18 cellular contexts compared by ENCODE assay signal in the genomic region with DNA sequence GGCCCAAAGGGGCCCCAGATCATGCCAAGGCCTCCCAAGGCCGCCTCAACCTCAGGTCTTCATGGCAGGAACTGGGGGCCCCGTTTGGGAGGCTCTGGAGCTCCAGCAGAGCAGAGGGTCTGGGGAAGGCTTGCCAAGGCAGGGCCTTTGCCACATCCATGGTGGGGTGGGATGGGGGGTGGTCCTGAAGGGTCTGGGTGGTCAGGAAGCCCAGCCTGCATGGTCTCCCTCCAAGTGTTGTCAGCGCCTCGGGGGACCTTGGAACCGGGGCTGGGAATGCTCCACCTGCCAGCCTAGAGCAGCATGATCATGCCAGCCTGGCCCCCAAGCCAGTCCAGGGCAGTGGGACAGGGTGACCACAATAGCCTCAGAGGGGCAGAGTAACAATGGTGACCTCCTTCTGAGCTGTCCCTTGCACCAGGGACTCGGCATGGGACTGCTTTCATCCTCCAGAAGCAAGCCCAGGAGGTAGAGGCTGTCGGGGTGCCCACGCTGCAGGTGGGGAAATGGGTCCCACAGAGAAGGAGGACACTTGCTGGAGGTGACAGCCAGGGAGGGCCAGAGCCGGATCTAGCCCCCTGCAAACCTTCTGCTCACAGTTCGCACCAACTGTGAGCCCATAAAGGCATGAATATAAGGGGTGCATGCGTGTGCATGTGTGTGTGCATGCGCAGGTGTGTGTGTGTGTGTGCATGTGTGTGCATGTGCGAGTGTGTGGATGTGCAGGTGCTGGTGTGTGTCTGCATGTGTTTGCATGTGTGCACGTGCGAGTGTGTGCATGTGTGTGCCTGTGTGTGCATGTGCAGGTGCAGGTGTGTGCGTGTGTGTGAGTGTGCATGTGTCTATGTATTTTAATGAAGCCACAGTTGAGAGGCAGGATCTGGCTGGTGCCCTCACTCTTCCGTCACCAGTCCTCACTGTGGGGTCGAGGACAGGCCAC.
DNase-seq lines count a peak whose midpoint lies in the region; ATAC-seq and TF ChIP-seq lines count a peak whose summit lies in the region.
"Had no signal": no experiment of that assay in that cellular context is flagged by ENCODE, and none has a peak within 500 bp of the region (broad histone marks: within the 10 kb centered on the region; RNA-seq: fewer than 3 reads in every experiment).

No MANE protein-coding gene starts in this region.

- no peak overlapping the region for H4K5ac ChIP-seq in IMR-90 (ENCODE audit: low read depth, low read length)

- H3K4me2 ChIP-seq in IMR-90 (ENCODE audit: low read depth, low read length) = no peak overlapping the region

- H3K14ac ChIP-seq in IMR-90 (replicated peaks; ENCODE audit: low read depth, low read length) = no peak overlapping the region

- DNase-seq in activated effector memory CD4-positive, alpha-beta T cell treated with anti-CD3 and anti-CD28 coated beads, Interleukin-2, amount 50 U/mL, for 16 hours = peak; percentile 55
- no peak for DNase-seq in activated effector memory CD4-positive, alpha-beta T cell treated with Interleukin-2 at 50 U/mL for 16 hours
- DNase-seq in IMR-90 (no peak), left lobe of liver (ENCODE audit: low spot score) (peak; percentile 46), sciatic nerve (ENCODE audit: low spot score) (peak; percentile 41), retina (no peak), COR-L47 (lab: John Stamatoyannopoulos, UW) (no peak)
- DNase-seq: DMS153, MG63, naive B cell, NCI-H1694, NCI-H774, SJCRH30, substantia nigra, T-helper 2 cell had no signal

- peaks cover 5 to 18% of the 10 kb centered on the region in 2 experiments; a peak in 2 of 4 replicates for H3K79me1 ChIP-seq in IMR-90 (ENCODE audit: low read depth in 1 of 2, low read length in 2 of 2)

- H4K20me1 ChIP-seq in IMR-90 (ENCODE audit: insufficient read depth, low read length) = no peaks in the 10 kb centered on the region

- CTCF ChIA-PET in IMR-90 (lab: Yijun Ruan, JAX) = no interaction called here

- no peaks in the 10 kb centered on the region for H3K27me3 ChIP-seq in IMR-90 (ENCODE audit: control insufficient read depth, insufficient read depth, low read length)
- H3K27me3 ChIP-seq: MG63, SJCRH30 had no signal

- peak overlapping the region; percentile 61 for H2AK9ac ChIP-seq in IMR-90 (replicated peaks; ENCODE audit: low read depth, low read length, poor library complexity)

- no peak overlapping the region for H4K8ac ChIP-seq in IMR-90 (ENCODE audit: low read depth in 2 of 2, low read length in 2 of 2)

- no peak for TF ChIP-seq CTCF in IMR-90 (conservative IDR thresholded peaks at IDR 0.05; ENCODE audit: low read depth, low read length)

- BruUV-seq in IMR-90 (replicated peaks; lab: Mats Ljungman, UMichigan) = no TSS peak

- no peak overlapping the region for H2BK5ac ChIP-seq in IMR-90 (ENCODE audit: low read depth, low read length, poor library complexity, severe bottlenecking)

- peak overlapping the region; percentile 50; the same call in 1 of the 2 replicates for H2AK5ac ChIP-seq in IMR-90 (ENCODE audit: low read depth, low read length)

- H3K23ac ChIP-seq in IMR-90 (ENCODE audit: low read depth, low read length) = no peak overlapping the region

- TF ChIP-seq POLR2A in IMR-90 (IDR thresholded peaks at IDR 0.05; ENCODE audit: low read depth, low read length) = no peak

- H2BK120ac ChIP-seq in IMR-90 (ENCODE audit: low read depth, low read length) = no peak overlapping the region; the same call in 1 of the 2 replicates

- no peak overlapping the region for H3K18ac ChIP-seq in IMR-90 (ENCODE audit: low read depth, low read length)

- H2BK15ac ChIP-seq in IMR-90 (ENCODE audit: low read depth, low read length) = peak overlapping the region; percentile 22; the same call in 1 of the 3 replicates

- dilution Hi-C loops in IMR-90 (cut with HindIII; ENCODE audit: low sequenced_read_pairs, unreplicated experiment) = no loop called here

- peak overlapping the region; percentile 34 for H2AFZ ChIP-seq in IMR-90 (replicated peaks; ENCODE audit: low read length, poor library complexity)

- H3K56ac ChIP-seq in IMR-90 (ENCODE audit: extremely low read depth, insufficient read depth, low read length) = no peak overlapping the region

- peaks cover 5% of the 10 kb centered on the region for H3K9me3 ChIP-seq in IMR-90 (ENCODE audit: control insufficient read depth, insufficient read depth, low read length)

- H3K4me3 ChIP-seq in IMR-90 (ENCODE audit: insufficient read depth, low read depth, low read length) = no peak overlapping the region
- H3K4me3 ChIP-seq: heart right ventricle, MG63, SJCRH30 had no signal

- peaks cover 7% of the 10 kb centered on the region for H3K9me1 ChIP-seq in IMR-90 (ENCODE audit: insufficient read depth, low read length)

- no peak overlapping the region; the same call in none of the 2 replicates for H3K4ac ChIP-seq in IMR-90 (ENCODE audit: low read depth, low read length)

- ATAC-seq in IMR-90 (ENCODE audit: low read depth) = no peak
- peak; percentile 3 for ATAC-seq in left lobe of liver
- no peak for ATAC-seq in sciatic nerve
- ATAC-seq in HG03565 (IDR thresholded peaks at IDR 0.05; ENCODE audit: unreplicated experiment) = no peak
- ATAC-seq: activated naive CD4-positive, alpha-beta T cell treated with anti-CD3 and anti-CD28 coated beads, Interleukin-2, amount 50 U/mL, for 72 hours; heart right ventricle had no signal

- H3K4me1 ChIP-seq in IMR-90 (ENCODE audit: control insufficient read depth, insufficient read depth, low read length) = peaks cover 7% of the 10 kb centered on the region

- intact Hi-C loops in IMR-90 (cut with micrococcal nuclease) = no loop called here
- intact Hi-C loops in sciatic nerve (cut with DNase I) = no loop called here

- H3K27ac ChIP-seq in IMR-90 (ENCODE audit: insufficient read depth, low read length) = no peak overlapping the region
- H3K27ac ChIP-seq: heart right ventricle, SJCRH30 had no signal

- no peak for TF ChIP-seq RAD21 in IMR-90 (IDR thresholded peaks at IDR 0.05; ENCODE audit: low read length)

- H3K36me3 ChIP-seq in IMR-90 (ENCODE audit: control insufficient read depth, insufficient read depth, low read length) = no peaks in the 10 kb centered on the region
- H3K36me3 ChIP-seq: heart right ventricle, MG63, SJCRH30 had no signal

- no peak overlapping the region for H3K9ac ChIP-seq in IMR-90 (ENCODE audit: low read depth, low read length)

- WGBS in IMR-90 (ENCODE audit: extremely low coverage in 2 of 2, insufficient read length in 1 of 2), 2 experiments = 89% methylated on average over 5 of the region's 18 CpGs; no CpG with 5 or more reads in 1 of the 2 experiments

- POLR2A ChIA-PET in IMR-90 (lab: Charles Lee; ENCODE audit: unreplicated experiment) = no interaction called here

- in situ Hi-C loops in IMR-90 (cut with MboI; ENCODE audit: low sequenced_read_pairs) = no loop called here

- no peak overlapping the region for H2BK20ac ChIP-seq in IMR-90 (ENCODE audit: low read depth, low read length)

- no peak overlapping the region for H4K91ac ChIP-seq in IMR-90 (ENCODE audit: insufficient read depth, low read depth, low read length)

TF ChIP-seq in IMR-90, 13 proteins besides CTCF, POLR2A, EP300 and RAD21:
- TF ChIP-seq CEBPB (IDR thresholded peaks at IDR 0.05; ENCODE audit: low read depth, low read length) (no peak), RCOR1 (IDR thresholded peaks at IDR 0.05; ENCODE audit: insufficient replicate concordance, low read length) (no peak), MAFK (IDR thresholded peaks at IDR 0.05; ENCODE audit: low read depth, low read length) (no peak), BHLHE40 (IDR thresholded peaks at IDR 0.05; ENCODE audit: low read depth, low read length) (no peak), NFE2L2 (IDR thresholded peaks at IDR 0.05; ENCODE audit: low read depth, low read length) (no peak), MAZ (IDR thresholded peaks at IDR 0.05; ENCODE audit: borderline replicate concordance, low read depth, low read length) (no peak), CHD1 (IDR thresholded peaks at IDR 0.05; ENCODE audit: low read depth, low read length) (no peak), RFX5 (IDR thresholded peaks at IDR 0.05; ENCODE audit: low read depth, low read length) (no peak), MXI1 (IDR thresholded peaks at IDR 0.05; ENCODE audit: borderline replicate concordance, low read depth, low read length) (no peak), FOS (IDR thresholded peaks at IDR 0.05; ENCODE audit: low read depth, low read length) (no peak), SMC3 (IDR thresholded peaks at IDR 0.05; ENCODE audit: low read depth, low read length) (no peak)
- TF ChIP-seq, protein P1, sequence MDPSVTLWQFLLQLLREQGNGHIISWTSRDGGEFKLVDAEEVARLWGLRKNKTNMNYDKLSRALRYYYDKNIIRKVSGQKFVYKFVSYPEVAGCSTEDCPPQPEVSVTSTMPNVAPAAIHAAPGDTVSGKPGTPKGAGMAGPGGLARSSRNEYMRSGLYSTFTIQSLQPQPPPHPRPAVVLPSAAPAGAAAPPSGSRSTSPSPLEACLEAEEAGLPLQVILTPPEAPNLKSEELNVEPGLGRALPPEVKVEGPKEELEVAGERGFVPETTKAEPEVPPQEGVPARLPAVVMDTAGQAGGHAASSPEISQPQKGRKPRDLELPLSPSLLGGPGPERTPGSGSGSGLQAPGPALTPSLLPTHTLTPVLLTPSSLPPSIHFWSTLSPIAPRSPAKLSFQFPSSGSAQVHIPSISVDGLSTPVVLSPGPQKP (IDR thresholded peaks at IDR 0.05; ENCODE audit: borderline replicate concordance, low read depth, low read length) = no peak
- TF ChIP-seq, protein P2, sequence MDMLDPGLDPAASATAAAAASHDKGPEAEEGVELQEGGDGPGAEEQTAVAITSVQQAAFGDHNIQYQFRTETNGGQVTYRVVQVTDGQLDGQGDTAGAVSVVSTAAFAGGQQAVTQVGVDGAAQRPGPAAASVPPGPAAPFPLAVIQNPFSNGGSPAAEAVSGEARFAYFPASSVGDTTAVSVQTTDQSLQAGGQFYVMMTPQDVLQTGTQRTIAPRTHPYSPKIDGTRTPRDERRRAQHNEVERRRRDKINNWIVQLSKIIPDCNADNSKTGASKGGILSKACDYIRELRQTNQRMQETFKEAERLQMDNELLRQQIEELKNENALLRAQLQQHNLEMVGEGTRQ (IDR thresholded peaks at IDR 0.05; ENCODE audit: low read depth, low read length) = no peak

Comparison
In these comparisons a context has a peak if more than half of its experiments do, and no peak if none do; other contexts are left out.
1. DNase-seq: peak in activated effector memory CD4-positive, alpha-beta T cell treated with anti-CD3 and anti-CD28 coated beads, Interleukin-2, amount 50 U/mL, for 16 hours (single experiment), left lobe of liver (single experiment) and sciatic nerve (single experiment); none in activated effector memory CD4-positive, alpha-beta T cell treated with Interleukin-2 at 50 U/mL for 16 hours (single experiment), IMR-90 (single experiment), retina (single experiment) and COR-L47 (single experiment).